Comparison of ENCODE assay signal across 18 cellular contexts in the genomic region with DNA sequence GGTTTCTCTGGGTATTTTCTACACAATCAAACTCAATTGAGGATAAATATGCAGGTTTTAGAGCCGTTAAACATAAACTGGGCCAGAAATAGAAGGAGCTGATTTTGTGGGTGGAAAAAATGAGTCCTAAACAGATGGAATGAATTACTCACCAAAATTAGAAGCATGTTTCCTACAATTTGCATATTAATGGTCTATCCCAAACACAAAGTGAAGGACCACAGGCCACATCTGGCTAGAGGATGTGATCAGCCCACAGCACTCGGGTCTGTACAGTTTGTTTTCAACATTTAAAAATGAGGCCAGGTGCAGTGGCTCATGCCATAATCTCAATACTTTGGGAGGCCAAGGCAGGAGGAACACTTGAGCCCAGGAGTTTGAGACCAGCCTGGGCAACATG.
"Had no signal": no experiment of that assay in that cellular context is flagged by ENCODE, and none has a peak within 500 bp of the region (broad histone marks: within the 10 kb centered on the region; RNA-seq: fewer than 3 reads in every experiment).

No MANE protein-coding gene starts in this region.

- H3K27ac ChIP-seq: prostate gland, right atrium auricular region, vagina, WERI-Rb-1 had no signal

- H3K9me3 ChIP-seq: mucosa of descending colon, prostate gland, right atrium auricular region, vagina had no signal

- DNase-seq: activated CD4-positive, alpha-beta T cell treated with anti-CD3 and anti-CD28 coated beads for 1 hour; activated CD4-positive, alpha-beta T cell treated with anti-CD3 and anti-CD28 coated beads, Interleukin-2, amount 50 U/mL, for 4 hours; cortex of kidney; left cardiac atrium; mesenchymal stem cell; mucosa of descending colon; naive B cell; stimulated activated CD4-positive, alpha-beta T cell treated with anti-CD3 and anti-CD28 coated beads, Interleukin-12 subunit alpha, Interleukin-12 subunit beta, amount 100 ng/mL, for 4 hours; stimulated activated CD4-positive, alpha-beta T cell treated with anti-CD3 and anti-CD28 coated beads, Interleukin-1b, Interleukin-23, amount 100 ng/mL, for 48 hours; T-helper 2 cell; trophoblast cell; WERI-Rb-1 had no signal

- H3K4me1 Mint-ChIP-seq: naive B cell, neural crest cell had no signal

- FAIRE-seq: islet of Langerhans had no signal

- H3K4me1 ChIP-seq: prostate gland, right atrium auricular region had no signal

- H3K4me3 Mint-ChIP-seq: naive B cell; neural crest cell; stimulated activated naive CD8-positive, alpha-beta T cell treated with anti-CD3 and anti-CD28 coated beads, Interleukin-15, Interleukin-2, amounts not matched to agents 100 ng/mL and 50 ng/mL, for 24 hours had no signal

- H3K36me3 Mint-ChIP-seq: naive B cell had no signal

- H3K9me3 Mint-ChIP-seq: naive B cell; neural crest cell; stimulated activated naive CD8-positive, alpha-beta T cell treated with anti-CD3 and anti-CD28 coated beads, Interleukin-15, Interleukin-2, amounts not matched to agents 100 ng/mL and 50 ng/mL, for 24 hours had no signal

- H3K36me3 ChIP-seq: prostate gland, right atrium auricular region, vagina, WERI-Rb-1 had no signal

- H3K27me3 ChIP-seq: right atrium auricular region, vagina had no signal

- H3K27ac Mint-ChIP-seq: stimulated activated naive CD8-positive, alpha-beta T cell treated with anti-CD3 and anti-CD28 coated beads, Interleukin-15, Interleukin-2, amounts not matched to agents 100 ng/mL and 50 ng/mL, for 24 hours had no signal

- H3K4me3 ChIP-seq: mucosa of descending colon, prostate gland, right atrium auricular region, vagina had no signal
